Comparison of ENCODE assay signal across 2 cellular contexts in the genomic region with DNA sequence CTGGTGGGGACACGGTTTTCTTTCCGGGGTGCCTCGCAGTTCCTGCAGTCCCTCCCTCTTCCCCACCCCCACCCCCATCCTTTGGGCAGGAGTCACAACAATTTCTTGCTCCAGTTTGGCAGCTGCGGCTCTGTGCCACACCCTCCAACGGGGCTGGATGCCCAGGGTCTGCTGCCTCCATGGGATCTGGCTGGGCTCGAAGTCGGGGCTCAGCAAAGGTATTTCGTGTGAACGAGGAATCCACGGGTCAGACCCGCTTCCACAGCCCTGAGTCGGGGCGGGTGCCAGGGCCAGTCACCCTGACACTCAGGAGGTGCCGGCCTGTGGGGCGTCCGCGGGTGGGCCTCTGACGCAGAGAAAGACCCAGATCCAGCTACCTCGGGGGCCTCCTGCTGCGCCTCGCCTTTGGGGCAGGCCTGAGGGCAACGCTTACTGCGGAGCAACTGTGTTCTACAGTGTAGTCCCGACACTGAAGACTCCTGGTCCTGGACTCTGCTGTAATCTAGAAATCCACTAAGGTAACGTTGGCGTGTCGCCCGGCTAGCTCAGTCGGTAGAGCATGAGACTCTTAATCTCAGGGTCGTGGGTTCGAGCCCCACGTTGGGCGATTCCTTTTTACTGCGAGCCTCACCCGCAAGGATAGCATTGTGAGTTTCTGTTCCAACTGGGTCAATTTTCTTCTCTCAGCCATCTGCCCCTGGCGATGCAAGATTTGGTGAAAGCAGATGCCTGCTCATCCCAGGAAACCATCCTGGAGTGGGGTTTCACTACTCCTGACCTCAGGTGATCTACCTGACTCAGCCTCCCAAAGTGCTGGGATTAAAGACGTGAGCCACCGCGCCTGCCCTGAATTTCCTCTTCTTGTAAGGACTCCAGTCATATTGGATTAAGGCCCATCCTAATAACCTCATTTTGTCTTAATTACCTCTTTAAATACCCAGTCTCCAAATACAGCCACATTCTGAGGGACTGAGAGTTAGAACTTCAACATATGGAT.
TF ChIP-seq lines count a peak whose summit lies in the region.

No MANE protein-coding gene starts in this region.

TF ChIP-seq in HCT116, 20 proteins besides CTCF, POLR2A, EP300 and RAD21 (continued from another document):
- TF ChIP-seq SIN3A (IDR thresholded peaks at IDR 0.05; ENCODE audit: low read depth) (no peak), POLR2AphosphoS5 (IDR thresholded peaks at IDR 0.05; ENCODE audit: low read depth, low read length) (peak; percentile 48; the same call in 1 of the 2 replicates)
TF ChIP-seq in HCT116: peak in this region for 2.

TF ChIP-seq in SK-N-SH, 30 proteins besides CTCF, POLR2A, EP300 and RAD21 (continued from another document):
- TF ChIP-seq NFIC (IDR thresholded peaks at IDR 0.05; ENCODE audit: borderline replicate concordance) (0 out of 2 replicates have a peak, but pooled peaks have one; percentile 4), POLR2AphosphoS5 (IDR thresholded peaks at IDR 0.05; ENCODE audit: low read depth, low read length) (no peak), CHD2 (IDR thresholded peaks at IDR 0.05; ENCODE audit: low read length, partially characterized antibody) (no peak), NRF1 (IDR thresholded peaks at IDR 0.05; ENCODE audit: low read depth, low read length) (no peak), MXI1 (IDR thresholded peaks at IDR 0.05; ENCODE audit: low read depth, low read length) (no peak), TEAD4 (IDR thresholded peaks at IDR 0.05; ENCODE audit: borderline replicate concordance, insufficient read depth) (peak; percentile 68), FOSL2 (IDR thresholded peaks at IDR 0.05; ENCODE audit: borderline replicate concordance, low read depth) (peak; percentile 41; the same call in 1 of the 2 replicates), EZH2phosphoT487 (IDR thresholded peaks at IDR 0.05; ENCODE audit: borderline replicate concordance, low read depth) (no peak)
- TF ChIP-seq, protein P1, sequence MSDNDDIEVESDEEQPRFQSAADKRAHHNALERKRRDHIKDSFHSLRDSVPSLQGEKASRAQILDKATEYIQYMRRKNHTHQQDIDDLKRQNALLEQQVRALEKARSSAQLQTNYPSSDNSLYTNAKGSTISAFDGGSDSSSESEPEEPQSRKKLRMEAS (IDR thresholded peaks at IDR 0.05; ENCODE audit: low read depth), result no peak
- TF ChIP-seq, protein P2, sequence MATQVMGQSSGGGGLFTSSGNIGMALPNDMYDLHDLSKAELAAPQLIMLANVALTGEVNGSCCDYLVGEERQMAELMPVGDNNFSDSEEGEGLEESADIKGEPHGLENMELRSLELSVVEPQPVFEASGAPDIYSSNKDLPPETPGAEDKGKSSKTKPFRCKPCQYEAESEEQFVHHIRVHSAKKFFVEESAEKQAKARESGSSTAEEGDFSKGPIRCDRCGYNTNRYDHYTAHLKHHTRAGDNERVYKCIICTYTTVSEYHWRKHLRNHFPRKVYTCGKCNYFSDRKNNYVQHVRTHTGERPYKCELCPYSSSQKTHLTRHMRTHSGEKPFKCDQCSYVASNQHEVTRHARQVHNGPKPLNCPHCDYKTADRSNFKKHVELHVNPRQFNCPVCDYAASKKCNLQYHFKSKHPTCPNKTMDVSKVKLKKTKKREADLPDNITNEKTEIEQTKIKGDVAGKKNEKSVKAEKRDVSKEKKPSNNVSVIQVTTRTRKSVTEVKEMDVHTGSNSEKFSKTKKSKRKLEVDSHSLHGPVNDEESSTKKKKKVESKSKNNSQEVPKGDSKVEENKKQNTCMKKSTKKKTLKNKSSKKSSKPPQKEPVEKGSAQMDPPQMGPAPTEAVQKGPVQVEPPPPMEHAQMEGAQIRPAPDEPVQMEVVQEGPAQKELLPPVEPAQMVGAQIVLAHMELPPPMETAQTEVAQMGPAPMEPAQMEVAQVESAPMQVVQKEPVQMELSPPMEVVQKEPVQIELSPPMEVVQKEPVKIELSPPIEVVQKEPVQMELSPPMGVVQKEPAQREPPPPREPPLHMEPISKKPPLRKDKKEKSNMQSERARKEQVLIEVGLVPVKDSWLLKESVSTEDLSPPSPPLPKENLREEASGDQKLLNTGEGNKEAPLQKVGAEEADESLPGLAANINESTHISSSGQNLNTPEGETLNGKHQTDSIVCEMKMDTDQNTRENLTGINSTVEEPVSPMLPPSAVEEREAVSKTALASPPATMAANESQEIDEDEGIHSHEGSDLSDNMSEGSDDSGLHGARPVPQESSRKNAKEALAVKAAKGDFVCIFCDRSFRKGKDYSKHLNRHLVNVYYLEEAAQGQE (IDR thresholded peaks at IDR 0.05; ENCODE audit: low read depth, low read length), result no peak
- TF ChIP-seq, protein P3, sequence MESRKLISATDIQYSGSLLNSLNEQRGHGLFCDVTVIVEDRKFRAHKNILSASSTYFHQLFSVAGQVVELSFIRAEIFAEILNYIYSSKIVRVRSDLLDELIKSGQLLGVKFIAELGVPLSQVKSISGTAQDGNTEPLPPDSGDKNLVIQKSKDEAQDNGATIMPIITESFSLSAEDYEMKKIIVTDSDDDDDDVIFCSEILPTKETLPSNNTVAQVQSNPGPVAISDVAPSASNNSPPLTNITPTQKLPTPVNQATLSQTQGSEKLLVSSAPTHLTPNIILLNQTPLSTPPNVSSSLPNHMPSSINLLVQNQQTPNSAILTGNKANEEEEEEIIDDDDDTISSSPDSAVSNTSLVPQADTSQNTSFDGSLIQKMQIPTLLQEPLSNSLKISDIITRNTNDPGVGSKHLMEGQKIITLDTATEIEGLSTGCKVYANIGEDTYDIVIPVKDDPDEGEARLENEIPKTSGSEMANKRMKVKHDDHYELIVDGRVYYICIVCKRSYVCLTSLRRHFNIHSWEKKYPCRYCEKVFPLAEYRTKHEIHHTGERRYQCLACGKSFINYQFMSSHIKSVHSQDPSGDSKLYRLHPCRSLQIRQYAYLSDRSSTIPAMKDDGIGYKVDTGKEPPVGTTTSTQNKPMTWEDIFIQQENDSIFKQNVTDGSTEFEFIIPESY (IDR thresholded peaks at IDR 0.05; ENCODE audit: borderline replicate concordance, low read depth), result no peak
- TF ChIP-seq, protein P4, sequence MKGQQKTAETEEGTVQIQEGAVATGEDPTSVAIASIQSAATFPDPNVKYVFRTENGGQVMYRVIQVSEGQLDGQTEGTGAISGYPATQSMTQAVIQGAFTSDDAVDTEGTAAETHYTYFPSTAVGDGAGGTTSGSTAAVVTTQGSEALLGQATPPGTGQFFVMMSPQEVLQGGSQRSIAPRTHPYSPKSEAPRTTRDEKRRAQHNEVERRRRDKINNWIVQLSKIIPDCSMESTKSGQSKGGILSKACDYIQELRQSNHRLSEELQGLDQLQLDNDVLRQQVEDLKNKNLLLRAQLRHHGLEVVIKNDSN (IDR thresholded peaks at IDR 0.05; ENCODE audit: borderline replicate concordance, low read depth), result no peak
